16 cellular contexts compared by ENCODE assay signal in the genomic region with DNA sequence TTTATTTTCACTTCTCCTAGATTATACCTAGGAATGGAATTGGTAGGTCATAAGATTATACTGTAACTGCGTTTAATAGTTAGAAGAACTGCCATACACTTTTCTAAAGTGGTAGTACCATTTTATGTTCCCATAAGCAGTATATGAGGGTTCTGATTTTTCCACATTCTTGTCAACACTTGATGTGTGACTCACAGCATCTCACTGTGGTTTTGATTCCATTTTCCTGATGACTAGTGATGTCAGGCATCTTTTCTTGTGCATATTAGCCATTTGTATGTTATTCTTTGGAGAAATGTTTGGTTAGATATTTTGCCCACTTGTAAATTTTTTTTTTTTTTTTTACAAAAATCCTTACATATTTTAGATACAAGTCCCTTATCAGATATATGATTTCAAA. TPM values are rescaled to one million over a fixed set of nuclear protein-coding genes. Genes with fewer than 3 reads are reported as not detected.
DNase-seq lines count a peak whose midpoint lies in the region; ATAC-seq and TF ChIP-seq lines count a peak whose summit lies in the region.
"Had no signal": no experiment of that assay in that cellular context is flagged by ENCODE, and none has a peak within 500 bp of the region (broad histone marks: within the 10 kb centered on the region; RNA-seq: fewer than 3 reads in every experiment).

No MANE protein-coding gene starts in this region.

- no peak overlapping the region for H4K8ac ChIP-seq in IMR-90 (ENCODE audit: low read depth in 2 of 2, low read length in 2 of 2)

- no peaks in the 10 kb centered on the region for H3K27me3 ChIP-seq in IMR-90 (ENCODE audit: control insufficient read depth, insufficient read depth, low read length)
- no peaks in the 10 kb centered on the region for H3K27me3 ChIP-seq in thyroid gland
- H3K27me3 ChIP-seq: colonic mucosa had no signal

- dilution Hi-C loops in IMR-90 (cut with HindIII; ENCODE audit: low sequenced_read_pairs, unreplicated experiment) = no loop called here

- no peak overlapping the region for H3K18ac ChIP-seq in IMR-90 (ENCODE audit: low read depth, low read length)

- no peak overlapping the region for H2AK5ac ChIP-seq in IMR-90 (ENCODE audit: low read depth, low read length)

- TF ChIP-seq CTCF in IMR-90 (conservative IDR thresholded peaks at IDR 0.05; ENCODE audit: low read depth, low read length) = no peak
- no peak for TF ChIP-seq CTCF in astrocyte of the spinal cord (IDR thresholded peaks at IDR 0.05; ENCODE audit: low read depth, low read length)
- TF ChIP-seq CTCF in thyroid gland (IDR thresholded peaks at IDR 0.05) = no peak
- TF ChIP-seq CTCF in GM13977 (IDR thresholded peaks at IDR 0.05; ENCODE audit: extremely low read depth, insufficient read depth, missing control alignments) = no peak

- peak overlapping the region; percentile 49 for H2BK5ac ChIP-seq in IMR-90 (ENCODE audit: low read depth, low read length, poor library complexity, severe bottlenecking)

- in situ Hi-C loops in Caki2 (cut with HindIII; ENCODE audit: low pct_unique_long_range_greater_than_20kb, low sequenced_read_pairs) (no loop called here), IMR-90 (cut with MboI; ENCODE audit: low sequenced_read_pairs) (no loop called here), astrocyte of the spinal cord (cut with HindIII; ENCODE audit: low sequenced_read_pairs) (no loop called here), GM13977 (cut with MboI; ENCODE audit: low pct_unique_long_range_greater_than_20kb, low sequenced_read_pairs, unreplicated experiment) (loop anchor here (25.0 kb wide), 1 partner anchor 449 kb away; no protein-coding TSS in a partner anchor)

- DNase-seq in Caki2 (ENCODE audit: low read depth) (peak; percentile 41), IMR-90 (peak; percentile 94), astrocyte of the spinal cord (ENCODE audit: low read depth, low spot score) (peak; percentile 80), kidney tubule cell (ENCODE audit: low spot score) (peak; percentile 90), amniotic stem cell (lab: John Stamatoyannopoulos, UW) (no peak), thyroid gland (no peak), GM13977 (ENCODE audit: low spot score) (no peak)
- no peak for DNase-seq in stimulated activated naive CD4-positive, alpha-beta T cell treated with Interleukin-2 at 50 U/mL for 16 hours (lab: John Stamatoyannopoulos, UW)
- DNase-seq: activated B cell treated with CpG ODN at 0.5 μM for 24 hours; activated T-cell treated with anti-CD3 and anti-CD28 coated beads, Interleukin-2, amount 50 U/mL, for 72 hours; colonic mucosa; hypothalamus; KG1; SHP77 had no signal

- no CpG with 5 or more reads among the region's 1 CpG for WGBS in IMR-90 (ENCODE audit: extremely low coverage in 2 of 2, insufficient read length in 1 of 2), 2 experiments
- WGBS in thyroid gland, 2 donors = 96 to 98% methylated on average over 1 of the region's 1 CpG

- H2AK9ac ChIP-seq in IMR-90 (replicated peaks; ENCODE audit: low read depth, low read length, poor library complexity) = no peak overlapping the region

- H3K9me1 ChIP-seq in IMR-90 (ENCODE audit: insufficient read depth, low read length) = peaks cover 13% of the 10 kb centered on the region

- H3K27ac ChIP-seq in IMR-90 (ENCODE audit: insufficient read depth, low read length) (no peak overlapping the region), thyroid gland (no peak overlapping the region)
- H3K27ac ChIP-seq: colonic mucosa, prostate gland, thoracic aorta had no signal

- no peaks in the 10 kb centered on the region; the same call in 1 of the 2 replicates for H4K20me1 ChIP-seq in IMR-90 (ENCODE audit: insufficient read depth, low read length)

- no peak overlapping the region for H2BK120ac ChIP-seq in IMR-90 (ENCODE audit: low read depth, low read length)

- no peak overlapping the region for H3K14ac ChIP-seq in IMR-90 (replicated peaks; ENCODE audit: low read depth, low read length)

- no peak overlapping the region for H3K4me2 ChIP-seq in IMR-90 (ENCODE audit: low read depth, low read length)

- no peak overlapping the region for H2BK20ac ChIP-seq in IMR-90 (ENCODE audit: low read depth, low read length)

- no peak overlapping the region for H3K56ac ChIP-seq in IMR-90 (ENCODE audit: extremely low read depth, insufficient read depth, low read length)

- H3K9me3 ChIP-seq in IMR-90 (ENCODE audit: control insufficient read depth, insufficient read depth, low read length) (no peaks in the 10 kb centered on the region), thyroid gland (no peaks in the 10 kb centered on the region)
- H3K9me3 ChIP-seq: colonic mucosa, prostate gland, thoracic aorta had no signal

- no TSS peak for BruUV-seq in IMR-90 (replicated peaks; lab: Mats Ljungman, UMichigan)

- H3K4me1 ChIP-seq in IMR-90 (ENCODE audit: control insufficient read depth, insufficient read depth, low read length) (peaks cover 9% of the 10 kb centered on the region), thyroid gland (peaks cover 10 to 11% of the 10 kb centered on the region in 2 donors)
- H3K4me1 ChIP-seq: prostate gland had no signal

- H3K9ac ChIP-seq in IMR-90 (ENCODE audit: low read depth, low read length) = no peak overlapping the region

- TF ChIP-seq RAD21 in IMR-90 (IDR thresholded peaks at IDR 0.05; ENCODE audit: low read length) = no peak

- POLR2A ChIA-PET in IMR-90 (lab: Charles Lee; ENCODE audit: unreplicated experiment) = no interaction called here

- H3K4me3 ChIP-seq in IMR-90 (ENCODE audit: insufficient read depth, low read depth, low read length) (no peak overlapping the region), astrocyte of the spinal cord (ENCODE audit: low read depth, low read length) (no peak overlapping the region), thyroid gland (replicated peaks in 1 of 3) (no peak overlapping the region)
- H3K4me3 ChIP-seq: colonic mucosa, prostate gland, thoracic aorta had no signal

- H3K79me1 ChIP-seq in IMR-90 (ENCODE audit: low read depth in 1 of 2, low read length in 2 of 2) = peaks cover 23 to 38% of the 10 kb centered on the region in 2 experiments

- H3K23ac ChIP-seq in IMR-90 (ENCODE audit: low read depth, low read length) = no peak overlapping the region

- no peak overlapping the region for H2BK15ac ChIP-seq in IMR-90 (ENCODE audit: low read depth, low read length)

- H3K36me3 ChIP-seq in IMR-90 (ENCODE audit: control insufficient read depth, insufficient read depth, low read length) (peaks cover 9% of the 10 kb centered on the region), thyroid gland (no peaks in the 10 kb centered on the region)
- H3K36me3 ChIP-seq: prostate gland had no signal

- TF ChIP-seq POLR2A in IMR-90 (IDR thresholded peaks at IDR 0.05; ENCODE audit: low read depth, low read length) (no peak), thyroid gland (IDR thresholded peaks at IDR 0.05) (no peak)

- no peak overlapping the region for H4K5ac ChIP-seq in IMR-90 (ENCODE audit: low read depth, low read length)

- H3K4ac ChIP-seq in IMR-90 (ENCODE audit: low read depth, low read length) = no peak overlapping the region

- no peak overlapping the region for H4K91ac ChIP-seq in IMR-90 (ENCODE audit: insufficient read depth, low read depth, low read length)

- CTCF ChIA-PET in IMR-90 (lab: Yijun Ruan, JAX) = no interaction called here

- no peak for ATAC-seq in IMR-90 (ENCODE audit: low read depth)
- ATAC-seq: activated T-cell treated with anti-CD3 and anti-CD28 coated beads, Interleukin-2, amount 50 U/mL, for 72 hours had no signal

- intact Hi-C loops in IMR-90 (cut with micrococcal nuclease) = no loop called here
- intact Hi-C loops in thyroid gland (cut with DNase I) = no loop called here

- H2AFZ ChIP-seq in IMR-90 (replicated peaks; ENCODE audit: low read length, poor library complexity) = no peak overlapping the region

TF ChIP-seq in IMR-90, 13 proteins besides CTCF, POLR2A, EP300 and RAD21:
- TF ChIP-seq MAFK (IDR thresholded peaks at IDR 0.05; ENCODE audit: low read depth, low read length) (no peak), FOS (IDR thresholded peaks at IDR 0.05; ENCODE audit: low read depth, low read length) (peak; percentile 68), RFX5 (IDR thresholded peaks at IDR 0.05; ENCODE audit: low read depth, low read length) (no peak), MAZ (IDR thresholded peaks at IDR 0.05; ENCODE audit: borderline replicate concordance, low read depth, low read length) (no peak), MXI1 (IDR thresholded peaks at IDR 0.05; ENCODE audit: borderline replicate concordance, low read depth, low read length) (no peak), SMC3 (IDR thresholded peaks at IDR 0.05; ENCODE audit: low read depth, low read length) (no peak)
- TF ChIP-seq, protein P1, sequence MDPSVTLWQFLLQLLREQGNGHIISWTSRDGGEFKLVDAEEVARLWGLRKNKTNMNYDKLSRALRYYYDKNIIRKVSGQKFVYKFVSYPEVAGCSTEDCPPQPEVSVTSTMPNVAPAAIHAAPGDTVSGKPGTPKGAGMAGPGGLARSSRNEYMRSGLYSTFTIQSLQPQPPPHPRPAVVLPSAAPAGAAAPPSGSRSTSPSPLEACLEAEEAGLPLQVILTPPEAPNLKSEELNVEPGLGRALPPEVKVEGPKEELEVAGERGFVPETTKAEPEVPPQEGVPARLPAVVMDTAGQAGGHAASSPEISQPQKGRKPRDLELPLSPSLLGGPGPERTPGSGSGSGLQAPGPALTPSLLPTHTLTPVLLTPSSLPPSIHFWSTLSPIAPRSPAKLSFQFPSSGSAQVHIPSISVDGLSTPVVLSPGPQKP (IDR thresholded peaks at IDR 0.05; ENCODE audit: borderline replicate concordance, low read depth, low read length) = no peak
TF ChIP-seq in IMR-90: peak in this region for 1.

RNA-seq across cellular contexts. Expression of gene DCAF17, which starts 2.3 kb away (rescaled TPM):
- total RNA-seq in Caki2 (2014; rRNA removed; shearing (Covaris generic); ENCODE audit: low replicate concordance) = 5.9 and 15.8 TPM in 2 replicates
- 13.1 and 22.8 TPM in 2 replicates for total RNA-seq in IMR-90 (2012; rRNA removed)
- polyA plus RNA-seq in IMR-90 (2012; rRNA removed) = 5.0 and 6.7 TPM in 2 replicates
- 0.98 and 1.5 TPM in 2 replicates for polyA plus RNA-seq in IMR-90 (2012; cell fraction: cytosol; rRNA removed)
- polyA plus RNA-seq in IMR-90 (2012; cell fraction: nucleus; rRNA removed; ENCODE audit: low replicate concordance) = 1.9 and 10.9 TPM in 2 replicates
- total RNA-seq in thyroid gland = 10 to 100 TPM; 38.7 to 52.1 (median 46.2) TPM

RNA-seq across cellular contexts. Expression of gene METTL8, which starts 2.5 kb away (rescaled TPM):
- 13.2 and 28.5 TPM in 2 replicates for total RNA-seq in Caki2 (2014; rRNA removed; shearing (Covaris generic); ENCODE audit: low replicate concordance)
- total RNA-seq in IMR-90 (2012; rRNA removed) = 10.6 and 20.0 TPM in 2 replicates
- polyA plus RNA-seq in IMR-90 (2012; rRNA removed) = 6.4 and 6.9 TPM in 2 replicates
- 2.0 and 4.4 TPM in 2 replicates for polyA plus RNA-seq in IMR-90 (2012; cell fraction: cytosol; rRNA removed)
- 1.8 and 5.5 TPM in 2 replicates for polyA plus RNA-seq in IMR-90 (2012; cell fraction: nucleus; rRNA removed; ENCODE audit: low replicate concordance)
- total RNA-seq in thyroid gland = 10 to 100 TPM; 10.6 to 13.7 (median 13.2) TPM

Comparison
In these comparisons a context has a peak if more than half of its experiments do, and no peak if none do; other contexts are left out.
1. DNase-seq: peak in Caki2 (single experiment), IMR-90 (single experiment), astrocyte of the spinal cord (single experiment) and kidney tubule cell (single experiment); none in stimulated activated naive CD4-positive, alpha-beta T cell treated with Interleukin-2 at 50 U/mL for 16 hours (single experiment), amniotic stem cell (single experiment), thyroid gland (0 of 2) and GM13977 (single experiment).